15 cellular contexts compared by ENCODE assay signal in the genomic region with DNA sequence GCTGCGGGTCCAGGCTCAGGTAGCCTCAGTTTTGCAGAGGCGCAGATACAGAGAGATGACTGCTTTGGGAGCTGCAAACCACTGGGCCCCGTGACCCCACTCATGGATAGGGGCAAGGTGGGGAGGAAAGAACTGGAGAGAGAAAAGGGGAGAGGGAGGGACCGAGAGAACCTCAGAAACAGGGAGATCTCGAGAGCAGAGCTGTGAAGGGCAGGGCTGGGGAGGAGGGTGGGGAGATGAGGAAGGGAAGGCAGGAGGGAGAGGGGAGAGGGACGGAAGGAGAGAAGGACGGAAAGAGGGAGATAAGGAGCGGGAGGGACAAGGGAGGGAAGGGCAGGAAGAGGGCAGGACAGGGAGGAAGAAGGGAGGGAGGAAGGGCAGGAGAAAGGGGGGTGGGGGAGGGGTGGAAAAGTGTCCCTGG. TPM values are rescaled to one million over a fixed set of nuclear protein-coding genes. Genes with fewer than 3 reads are reported as not detected.
DNase-seq lines count a peak whose midpoint lies in the region; ATAC-seq and TF ChIP-seq lines count a peak whose summit lies in the region.
"Had no signal": no experiment of that assay in that cellular context is flagged by ENCODE, and none has a peak within 500 bp of the region (broad histone marks: within the 10 kb centered on the region; RNA-seq: fewer than 3 reads in every experiment).

No MANE protein-coding gene starts in this region.

- H3K4me1 Mint-ChIP-seq in GM23338: peaks cover 67% of the 10 kb centered on the region
- peaks cover 2% of the 10 kb centered on the region for H3K4me1 Mint-ChIP-seq in activated T-cell treated with anti-CD3 and anti-CD28 coated beads, Interleukin-2, amount 50 U/mL, for 72 hours (ENCODE audit: low read depth)

- H3K27ac ChIP-seq in GM23338 (ENCODE audit: low read depth) (0 out of 2 replicates have a peak overlapping the region, but pooled peaks have one; percentile 33), iPS-20b (ENCODE audit: low read length) (no peak overlapping the region), prostate gland (peak overlapping the region; percentile 77 to 88)
- H3K27ac ChIP-seq: GM23248 had no signal

- H3K27me3 Mint-ChIP-seq in GM23338 (ENCODE audit: insufficient read depth, low read depth, poor library complexity): peaks cover 41% of the 10 kb centered on the region
- no peaks in the 10 kb centered on the region for H3K27me3 Mint-ChIP-seq in activated T-cell treated with anti-CD3 and anti-CD28 coated beads, Interleukin-2, amount 50 U/mL, for 72 hours (ENCODE audit: low read depth)

- H3K4me1 ChIP-seq in GM23338 (ENCODE audit: insufficient read depth) (peaks cover 51% of the 10 kb centered on the region), iPS-20b (ENCODE audit: insufficient read depth, low read length) (peaks cover 44% of the 10 kb centered on the region), prostate gland (replicated peaks) (peaks cover 10% of the 10 kb centered on the region)

- WGBS in prostate gland: 58% methylated on average over 8 of the region's 8 CpGs

- no peak overlapping the region for H3K27ac Mint-ChIP-seq in GM23338
- H3K27ac Mint-ChIP-seq in activated T-cell treated with anti-CD3 and anti-CD28 coated beads, Interleukin-2, amount 50 U/mL, for 72 hours: no peak overlapping the region

- no peaks in the 10 kb centered on the region for H3K79me2 ChIP-seq in GM23338 (replicated peaks; ENCODE audit: insufficient read depth)

- H3K36me3 ChIP-seq in GM23338 (ENCODE audit: insufficient read depth) (no peaks in the 10 kb centered on the region), iPS-20b (ENCODE audit: insufficient read depth, low read depth, low read length) (no peaks in the 10 kb centered on the region), prostate gland (no peaks in the 10 kb centered on the region)

- H3K9me3 ChIP-seq in iPS-20b (ENCODE audit: insufficient read depth, low read depth, low read length) (no peaks in the 10 kb centered on the region), prostate gland (no peaks in the 10 kb centered on the region)

- DNase-seq in GM23338 (ENCODE audit: low spot score): peak; percentile 74
- DNase-seq in SK-N-DZ (ENCODE audit: low spot score): peak; percentile 53
- no peak for DNase-seq in prostate gland (ENCODE audit: low spot score)
- DNase-seq in NCI-H510A treated with DMSO at 0.1 percent for 48 hours (lab: John Stamatoyannopoulos, UW): no peak
- DNase-seq in activated T-cell treated with anti-CD3 and anti-CD28 coated beads, Interleukin-2, amount 50 U/mL, for 72 hours: no peak
- DNase-seq in GM03348 (ENCODE audit: low spot score): no peak
- DNase-seq in Ammon's horn (ENCODE audit: low spot score): no peak
- DNase-seq: activated T-cell treated with anti-CD3 and anti-CD28 coated beads for 4 hours, SIG-M5 had no signal

- peak; percentile 22 for ATAC-seq in GM23338
- ATAC-seq in activated T-cell treated with anti-CD3 and anti-CD28 coated beads, Interleukin-2, amount 50 U/mL, for 72 hours (replicated peaks in 1 of 2): no peak

- H2AFZ ChIP-seq in GM23338: peak overlapping the region; percentile 89
- H2AFZ ChIP-seq: GM23248 had no signal

- peak overlapping the region; percentile 73; the same call in 1 of the 2 replicates for H3K9ac ChIP-seq in iPS-20b (ENCODE audit: low read depth, low read length)
- H3K9ac ChIP-seq: GM23248 had no signal

- H3K36me3 Mint-ChIP-seq in GM23338 (ENCODE audit: low read depth): 0 out of 3 replicates have a peak, but pooled peaks cover 4% of the 10 kb centered on the region
- H3K36me3 Mint-ChIP-seq in activated T-cell treated with anti-CD3 and anti-CD28 coated beads, Interleukin-2, amount 50 U/mL, for 72 hours (ENCODE audit: insufficient read depth in 2 of 2): no peaks in the 10 kb centered on the region
- H3K36me3 Mint-ChIP-seq: CD4-positive, alpha-beta memory T cell had no signal

- H3K4me3 ChIP-seq in GM23338 (peak overlapping the region; percentile 49), iPS-20b (ENCODE audit: low read length) (peak overlapping the region; percentile 40; the same call in 1 of the 2 replicates), prostate gland (no peak overlapping the region)
- H3K4me3 ChIP-seq: GM23248, lung had no signal

- no peak for TF ChIP-seq POLR2A in prostate gland (IDR thresholded peaks at IDR 0.05)

- H4K20me1 ChIP-seq in GM23338 (replicated peaks; ENCODE audit: insufficient read depth): no peaks in the 10 kb centered on the region

- peaks cover 9% of the 10 kb centered on the region; the same call in 1 of the 2 replicates for H3F3A ChIP-seq in GM23338 (replicated peaks; ENCODE audit: low read depth)

- peak overlapping the region; percentile 62 for H3K4me3 Mint-ChIP-seq in GM23338
- no peak overlapping the region for H3K4me3 Mint-ChIP-seq in activated T-cell treated with anti-CD3 and anti-CD28 coated beads, Interleukin-2, amount 50 U/mL, for 72 hours
- H3K4me3 Mint-ChIP-seq: CD4-positive, alpha-beta memory T cell had no signal

- H3K27me3 ChIP-seq in GM23338 (ENCODE audit: insufficient read depth): peaks cover 25% of the 10 kb centered on the region
- H3K27me3 ChIP-seq in iPS-20b (ENCODE audit: insufficient read depth, low read length): peaks cover 21% of the 10 kb centered on the region
- no peaks in the 10 kb centered on the region for H3K27me3 ChIP-seq in prostate gland (replicated peaks; ENCODE audit: insufficient read depth)

- H3K4me2 ChIP-seq in GM23338: peak overlapping the region; percentile 83

- peaks cover 2% of the 10 kb centered on the region for H3K9me3 Mint-ChIP-seq in GM23338
- H3K9me3 Mint-ChIP-seq in activated T-cell treated with anti-CD3 and anti-CD28 coated beads, Interleukin-2, amount 50 U/mL, for 72 hours: no peaks in the 10 kb centered on the region

- no peaks in the 10 kb centered on the region for H3K9me2 ChIP-seq in GM23338 (ENCODE audit: insufficient read depth)

- TF ChIP-seq CTCF in GM23338 (conservative IDR thresholded peaks at IDR 0.05; ENCODE audit: low read depth in 2 of 2): no peak
- TF ChIP-seq CTCF in prostate gland (IDR thresholded peaks at IDR 0.05): no peak

- intact Hi-C loops in prostate gland (cut with DNase I): loop anchor here (5.0 kb wide), 1 partner anchor 324 kb away; a partner anchor contains a TSS

TF ChIP-seq in GM23338, 12 proteins besides CTCF, POLR2A, EP300 and RAD21:
- TF ChIP-seq ZNF114 (CRISPR knock-in tag; IDR thresholded peaks at IDR 0.05) (no peak), POLR2AphosphoS5 (IDR thresholded peaks at IDR 0.05; ENCODE audit: low read depth) (no peak), CREB1 (CRISPR knock-in tag; IDR thresholded peaks at IDR 0.05; ENCODE audit: low read depth) (no peak), STAT1 (IDR thresholded peaks at IDR 0.05; ENCODE audit: unreplicated experiment) (no peak)
- TF ChIP-seq, protein P1, sequence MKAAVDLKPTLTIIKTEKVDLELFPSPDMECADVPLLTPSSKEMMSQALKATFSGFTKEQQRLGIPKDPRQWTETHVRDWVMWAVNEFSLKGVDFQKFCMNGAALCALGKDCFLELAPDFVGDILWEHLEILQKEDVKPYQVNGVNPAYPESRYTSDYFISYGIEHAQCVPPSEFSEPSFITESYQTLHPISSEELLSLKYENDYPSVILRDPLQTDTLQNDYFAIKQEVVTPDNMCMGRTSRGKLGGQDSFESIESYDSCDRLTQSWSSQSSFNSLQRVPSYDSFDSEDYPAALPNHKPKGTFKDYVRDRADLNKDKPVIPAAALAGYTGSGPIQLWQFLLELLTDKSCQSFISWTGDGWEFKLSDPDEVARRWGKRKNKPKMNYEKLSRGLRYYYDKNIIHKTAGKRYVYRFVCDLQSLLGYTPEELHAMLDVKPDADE (IDR thresholded peaks at IDR 0.05): no peak
- TF ChIP-seq, protein P2, sequence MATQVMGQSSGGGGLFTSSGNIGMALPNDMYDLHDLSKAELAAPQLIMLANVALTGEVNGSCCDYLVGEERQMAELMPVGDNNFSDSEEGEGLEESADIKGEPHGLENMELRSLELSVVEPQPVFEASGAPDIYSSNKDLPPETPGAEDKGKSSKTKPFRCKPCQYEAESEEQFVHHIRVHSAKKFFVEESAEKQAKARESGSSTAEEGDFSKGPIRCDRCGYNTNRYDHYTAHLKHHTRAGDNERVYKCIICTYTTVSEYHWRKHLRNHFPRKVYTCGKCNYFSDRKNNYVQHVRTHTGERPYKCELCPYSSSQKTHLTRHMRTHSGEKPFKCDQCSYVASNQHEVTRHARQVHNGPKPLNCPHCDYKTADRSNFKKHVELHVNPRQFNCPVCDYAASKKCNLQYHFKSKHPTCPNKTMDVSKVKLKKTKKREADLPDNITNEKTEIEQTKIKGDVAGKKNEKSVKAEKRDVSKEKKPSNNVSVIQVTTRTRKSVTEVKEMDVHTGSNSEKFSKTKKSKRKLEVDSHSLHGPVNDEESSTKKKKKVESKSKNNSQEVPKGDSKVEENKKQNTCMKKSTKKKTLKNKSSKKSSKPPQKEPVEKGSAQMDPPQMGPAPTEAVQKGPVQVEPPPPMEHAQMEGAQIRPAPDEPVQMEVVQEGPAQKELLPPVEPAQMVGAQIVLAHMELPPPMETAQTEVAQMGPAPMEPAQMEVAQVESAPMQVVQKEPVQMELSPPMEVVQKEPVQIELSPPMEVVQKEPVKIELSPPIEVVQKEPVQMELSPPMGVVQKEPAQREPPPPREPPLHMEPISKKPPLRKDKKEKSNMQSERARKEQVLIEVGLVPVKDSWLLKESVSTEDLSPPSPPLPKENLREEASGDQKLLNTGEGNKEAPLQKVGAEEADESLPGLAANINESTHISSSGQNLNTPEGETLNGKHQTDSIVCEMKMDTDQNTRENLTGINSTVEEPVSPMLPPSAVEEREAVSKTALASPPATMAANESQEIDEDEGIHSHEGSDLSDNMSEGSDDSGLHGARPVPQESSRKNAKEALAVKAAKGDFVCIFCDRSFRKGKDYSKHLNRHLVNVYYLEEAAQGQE (IDR thresholded peaks at IDR 0.05; ENCODE audit: unreplicated experiment): no peak

RNA-seq across cellular contexts. Expression of a gene that starts 46.3 kb away (rescaled TPM):
- total RNA-seq in GM23338 (2014; rRNA removed; shearing (Covaris generic)): not detected in 2 replicates
- not detected in 2 replicates for polyA plus RNA-seq in GM23338 (2016; fragmentation: Nextera tagmentation; extraction: Ambion mirVana)
- polyA plus RNA-seq in SK-N-DZ (2014; cell fraction: cytosol; rRNA removed): not detected in 2 replicates
- not detected in 2 replicates for polyA plus RNA-seq in SK-N-DZ (2014; cell fraction: nucleus; rRNA removed)
- under 1 TPM in 1 of 2 donors, not detected in 1; 0.85 TPM for total RNA-seq in prostate gland
- total RNA-seq in activated T-cell treated with anti-CD3 and anti-CD28 coated beads, Interleukin-2, amount 50 U/mL, for 72 hours: not detected
- total RNA-seq: CD4-positive, alpha-beta memory T cell; GM23248; NCI-H460; pulmonary artery endothelial cell had no signal
- polyA plus RNA-seq: CD4-positive, alpha-beta memory T cell; GM23248 had no signal

Comparison
In these comparisons a context has a peak if more than half of its experiments do, and no peak if none do; other contexts are left out.
1. DNase-seq: peak in GM23338 (single experiment) and SK-N-DZ (single experiment); none in prostate gland (single experiment), NCI-H510A treated with DMSO at 0.1 percent for 48 hours (single experiment), activated T-cell treated with anti-CD3 and anti-CD28 coated beads, Interleukin-2, amount 50 U/mL, for 72 hours (0 of 2), GM03348 (single experiment) and Ammon's horn (single experiment).
2. H3K4me3 ChIP-seq: peak in GM23338 (single experiment) and iPS-20b (single experiment); none in prostate gland (0 of 2).